1 cellular context compared by ENCODE assay signal in the genomic region with DNA sequence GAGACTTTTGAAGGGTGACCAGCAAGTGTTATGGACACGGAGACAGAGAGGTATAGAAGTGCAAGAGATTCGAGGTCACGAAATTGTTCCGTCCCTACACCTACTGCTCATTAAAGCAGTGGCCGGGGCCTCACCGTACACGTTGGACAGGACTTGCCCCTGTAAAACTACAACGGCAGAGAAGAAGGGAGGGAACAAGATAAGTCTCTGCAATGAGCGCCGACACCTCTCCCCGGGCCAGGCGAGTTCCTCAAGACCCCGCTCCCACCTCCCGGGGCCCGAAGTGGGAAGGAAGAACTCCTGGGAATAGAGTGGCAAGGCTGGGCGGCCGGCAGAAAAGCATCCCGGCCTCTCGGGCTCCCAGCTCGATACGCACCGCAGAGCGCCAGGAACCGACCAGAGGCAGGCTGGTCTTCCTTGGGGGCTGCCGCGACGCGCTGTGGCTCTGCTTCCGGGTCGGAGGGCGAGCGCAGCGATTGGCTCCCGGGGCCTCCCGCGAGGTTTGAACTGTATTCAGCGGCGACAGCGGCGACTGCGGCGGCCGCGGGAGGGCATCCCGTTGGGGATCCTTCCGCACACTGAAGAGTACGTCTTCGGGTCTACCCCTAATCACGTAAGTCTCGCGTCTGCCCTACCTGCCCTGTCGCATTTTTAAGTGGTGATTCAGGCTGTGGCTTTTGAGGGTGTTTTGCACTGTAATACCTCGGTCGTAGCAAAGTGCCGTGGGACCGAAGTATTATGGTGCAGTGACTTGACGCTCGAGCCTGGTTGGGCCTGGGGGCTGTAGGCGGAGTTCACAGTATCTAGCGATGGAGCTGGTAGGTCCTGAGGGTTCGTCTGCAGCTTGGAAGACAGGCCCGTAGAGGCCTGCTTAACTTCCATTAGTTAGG.
A peak's percentile ranks its signal among the peaks of the same experiment; 100 is the strongest.
TF ChIP-seq lines count a peak whose summit lies in the region.

NUP37 (minus strand) TSS at position 441 of the 890 bp plus-strand sequence. CDS start 1,596 bp downstream, outside the sequence.
PARPBP (plus strand) TSS at position 510 of the 890 bp plus-strand sequence. CDS start 3,706 bp downstream, outside the sequence.

TF ChIP-seq in HepG2, 621 proteins besides CTCF, POLR2A, EP300 and RAD21 (continued from another document and continues in another):
- TF ChIP-seq ZNF333 (CRISPR knock-in tag; IDR thresholded peaks at IDR 0.05; ENCODE audit: borderline replicate concordance), result no peak
- TF ChIP-seq ZBTB2 (CRISPR knock-in tag; IDR thresholded peaks at IDR 0.05; ENCODE audit: low read depth), result peak; percentile 77; the same call in 1 of the 2 replicates
- peak; percentile 66 for TF ChIP-seq YY1 (IDR thresholded peaks at IDR 0.05; ENCODE audit: insufficient read depth, insufficient replicate concordance, low read depth, low read length)
- TF ChIP-seq NR2F6 (IDR thresholded peaks at IDR 0.05), result no peak
- TF ChIP-seq NR2F6 (CRISPR knock-in tag; IDR thresholded peaks at IDR 0.05), result peak; percentile 45; the same call in 1 of the 2 replicates
- no peak for TF ChIP-seq SNRNP70 (IDR thresholded peaks at IDR 0.05; ENCODE audit: low read depth, low read length)
- no peak for TF ChIP-seq KDM1A (CRISPR knock-in tag; IDR thresholded peaks at IDR 0.05)
- TF ChIP-seq ZNF296 (CRISPR knock-in tag; conservative IDR thresholded peaks at IDR 0.05), result no peak
- no peak for TF ChIP-seq TBP (CRISPR knock-in tag; IDR thresholded peaks at IDR 0.05)
- no peak for TF ChIP-seq RORA (CRISPR knock-in tag; IDR thresholded peaks at IDR 0.05)
- no peak for TF ChIP-seq ZNF841 (CRISPR knock-in tag; IDR thresholded peaks at IDR 0.05; ENCODE audit: borderline replicate concordance)
- TF ChIP-seq ZNF513 (CRISPR knock-in tag; conservative IDR thresholded peaks at IDR 0.05), result no peak
- TF ChIP-seq, protein P1, sequence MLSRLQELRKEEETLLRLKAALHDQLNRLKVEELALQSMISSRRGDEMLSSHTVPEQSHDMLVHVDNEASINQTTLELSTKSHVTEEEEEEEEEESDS (CRISPR knock-in tag; IDR thresholded peaks at IDR 0.05; ENCODE audit: borderline replicate concordance), result peak; percentile 89; the same call in 1 of the 2 replicates
- TF ChIP-seq ZNF547 (CRISPR knock-in tag; IDR thresholded peaks at IDR 0.05), result peak; percentile 58; the same call in 1 of the 2 replicates
- TF ChIP-seq NFYB (CRISPR knock-in tag; IDR thresholded peaks at IDR 0.05), result peak; percentile 93
- no peak for TF ChIP-seq ZNF678 (CRISPR knock-in tag; IDR thresholded peaks at IDR 0.05)
- TF ChIP-seq, protein P2, sequence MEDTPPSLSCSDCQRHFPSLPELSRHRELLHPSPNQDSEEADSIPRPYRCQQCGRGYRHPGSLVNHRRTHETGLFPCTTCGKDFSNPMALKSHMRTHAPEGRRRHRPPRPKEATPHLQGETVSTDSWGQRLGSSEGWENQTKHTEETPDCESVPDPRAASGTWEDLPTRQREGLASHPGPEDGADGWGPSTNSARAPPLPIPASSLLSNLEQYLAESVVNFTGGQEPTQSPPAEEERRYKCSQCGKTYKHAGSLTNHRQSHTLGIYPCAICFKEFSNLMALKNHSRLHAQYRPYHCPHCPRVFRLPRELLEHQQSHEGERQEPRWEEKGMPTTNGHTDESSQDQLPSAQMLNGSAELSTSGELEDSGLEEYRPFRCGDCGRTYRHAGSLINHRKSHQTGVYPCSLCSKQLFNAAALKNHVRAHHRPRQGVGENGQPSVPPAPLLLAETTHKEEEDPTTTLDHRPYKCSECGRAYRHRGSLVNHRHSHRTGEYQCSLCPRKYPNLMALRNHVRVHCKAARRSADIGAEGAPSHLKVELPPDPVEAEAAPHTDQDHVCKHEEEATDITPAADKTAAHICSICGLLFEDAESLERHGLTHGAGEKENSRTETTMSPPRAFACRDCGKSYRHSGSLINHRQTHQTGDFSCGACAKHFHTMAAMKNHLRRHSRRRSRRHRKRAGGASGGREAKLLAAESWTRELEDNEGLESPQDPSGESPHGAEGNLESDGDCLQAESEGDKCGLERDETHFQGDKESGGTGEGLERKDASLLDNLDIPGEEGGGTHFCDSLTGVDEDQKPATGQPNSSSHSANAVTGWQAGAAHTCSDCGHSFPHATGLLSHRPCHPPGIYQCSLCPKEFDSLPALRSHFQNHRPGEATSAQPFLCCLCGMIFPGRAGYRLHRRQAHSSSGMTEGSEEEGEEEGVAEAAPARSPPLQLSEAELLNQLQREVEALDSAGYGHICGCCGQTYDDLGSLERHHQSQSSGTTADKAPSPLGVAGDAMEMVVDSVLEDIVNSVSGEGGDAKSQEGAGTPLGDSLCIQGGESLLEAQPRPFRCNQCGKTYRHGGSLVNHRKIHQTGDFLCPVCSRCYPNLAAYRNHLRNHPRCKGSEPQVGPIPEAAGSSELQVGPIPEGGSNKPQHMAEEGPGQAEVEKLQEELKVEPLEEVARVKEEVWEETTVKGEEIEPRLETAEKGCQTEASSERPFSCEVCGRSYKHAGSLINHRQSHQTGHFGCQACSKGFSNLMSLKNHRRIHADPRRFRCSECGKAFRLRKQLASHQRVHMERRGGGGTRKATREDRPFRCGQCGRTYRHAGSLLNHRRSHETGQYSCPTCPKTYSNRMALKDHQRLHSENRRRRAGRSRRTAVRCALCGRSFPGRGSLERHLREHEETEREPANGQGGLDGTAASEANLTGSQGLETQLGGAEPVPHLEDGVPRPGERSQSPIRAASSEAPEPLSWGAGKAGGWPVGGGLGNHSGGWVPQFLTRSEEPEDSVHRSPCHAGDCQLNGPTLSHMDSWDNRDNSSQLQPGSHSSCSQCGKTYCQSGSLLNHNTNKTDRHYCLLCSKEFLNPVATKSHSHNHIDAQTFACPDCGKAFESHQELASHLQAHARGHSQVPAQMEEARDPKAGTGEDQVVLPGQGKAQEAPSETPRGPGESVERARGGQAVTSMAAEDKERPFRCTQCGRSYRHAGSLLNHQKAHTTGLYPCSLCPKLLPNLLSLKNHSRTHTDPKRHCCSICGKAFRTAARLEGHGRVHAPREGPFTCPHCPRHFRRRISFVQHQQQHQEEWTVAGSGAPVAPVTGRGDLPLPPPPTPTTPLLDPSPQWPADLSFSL (CRISPR knock-in tag; IDR thresholded peaks at IDR 0.05), result 0 out of 2 replicates have a peak, but pooled peaks have one; percentile 23
- TF ChIP-seq ZFP1 (CRISPR knock-in tag; IDR thresholded peaks at IDR 0.05), result peak; percentile 65; the same call in 1 of the 2 replicates
- 0 out of 2 replicates have a peak, but pooled peaks have one; percentile 85 for TF ChIP-seq ZNF589 (CRISPR knock-in tag; conservative IDR thresholded peaks at IDR 0.05)
- TF ChIP-seq MYNN (CRISPR knock-in tag; IDR thresholded peaks at IDR 0.05; ENCODE audit: low read depth), result no peak
- TF ChIP-seq ONECUT2 (CRISPR knock-in tag; IDR thresholded peaks at IDR 0.05), result 0 out of 2 replicates have a peak, but pooled peaks have one; percentile 16
- no peak for TF ChIP-seq ZNF780A (CRISPR knock-in tag; IDR thresholded peaks at IDR 0.05)
- TF ChIP-seq ZNF567 (CRISPR knock-in tag; IDR thresholded peaks at IDR 0.05; ENCODE audit: borderline replicate concordance), result no peak
- TF ChIP-seq KAT8 (CRISPR knock-in tag; IDR thresholded peaks at IDR 0.05), result peak; percentile 94
- TF ChIP-seq KDM5A (IDR thresholded peaks at IDR 0.05; ENCODE audit: borderline replicate concordance, low read length), result peak; percentile 89
- TF ChIP-seq MTF2 (CRISPR knock-in tag; IDR thresholded peaks at IDR 0.05; ENCODE audit: borderline replicate concordance), result peak; percentile 69; the same call in 1 of the 2 replicates
- TF ChIP-seq ZNF543 (CRISPR knock-in tag; IDR thresholded peaks at IDR 0.05), result no peak
- TF ChIP-seq MAFK (conservative IDR thresholded peaks at IDR 0.05 in 1 of 2, IDR thresholded peaks at IDR 0.05 in 1 of 2; ENCODE audit: low read length in 2 of 2), result no peak
- peak; percentile 75; the same call in 1 of the 2 replicates for TF ChIP-seq BATF2 (CRISPR knock-in tag; IDR thresholded peaks at IDR 0.05)
- peak; percentile 44; the same call in 1 of the 2 replicates for TF ChIP-seq NCOA2 (CRISPR knock-in tag; IDR thresholded peaks at IDR 0.05)
- TF ChIP-seq HDAC1 (CRISPR knock-in tag; IDR thresholded peaks at IDR 0.05), result peak; percentile 95
- TF ChIP-seq HDAC2 (CRISPR knock-in tag; IDR thresholded peaks at IDR 0.05), result peak; percentile 76
- no peak for TF ChIP-seq MAFF (IDR thresholded peaks at IDR 0.05; ENCODE audit: low read depth, low read length)
- no peak for TF ChIP-seq PAF1 (CRISPR knock-in tag; IDR thresholded peaks at IDR 0.05)
- peak; percentile 94; the same call in 1 of the 2 replicates for TF ChIP-seq YEATS4 (CRISPR knock-in tag; IDR thresholded peaks at IDR 0.05; ENCODE audit: borderline replicate concordance)
- TF ChIP-seq TIGD3 (CRISPR knock-in tag; IDR thresholded peaks at IDR 0.05; ENCODE audit: borderline replicate concordance), result 0 out of 2 replicates have a peak, but pooled peaks have one; percentile 48
- no peak for TF ChIP-seq FLYWCH1 (CRISPR knock-in tag; IDR thresholded peaks at IDR 0.05)
- no peak for TF ChIP-seq TAF15 (IDR thresholded peaks at IDR 0.05; ENCODE audit: low read depth, low read length, poor library complexity, severe bottlenecking)
- peak; percentile 54; the same call in 1 of the 2 replicates for TF ChIP-seq SMAD3 (CRISPR knock-in tag; IDR thresholded peaks at IDR 0.05)
- peak; percentile 39; the same call in 1 of the 2 replicates for TF ChIP-seq ZBTB4 (CRISPR knock-in tag; IDR thresholded peaks at IDR 0.05; ENCODE audit: borderline replicate concordance)
- TF ChIP-seq CBX1 (IDR thresholded peaks at IDR 0.05; ENCODE audit: low read depth), result peak; percentile 51
- no peak for TF ChIP-seq IKZF1 (IDR thresholded peaks at IDR 0.05)
- peak; percentile 80; the same call in 1 of the 2 replicates for TF ChIP-seq ZNF598 (CRISPR knock-in tag; IDR thresholded peaks at IDR 0.05; ENCODE audit: borderline replicate concordance)
- no peak for TF ChIP-seq EHMT2 (IDR thresholded peaks at IDR 0.05; ENCODE audit: borderline replicate concordance, low read depth, low read length)
- TF ChIP-seq E2F1 (CRISPR knock-in tag; IDR thresholded peaks at IDR 0.05), result peak; percentile 68; the same call in 1 of the 2 replicates
- peak; percentile 88 for TF ChIP-seq ZNF605 (CRISPR knock-in tag; IDR thresholded peaks at IDR 0.05)
